ENCODE assay signal across 17 cellular contexts in genomic region chr21:44899768-44900558, GRCh38. TPM values are rescaled to one million over a fixed set of nuclear protein-coding genes. Genes with fewer than 3 reads are reported as not detected.
DNase-seq lines count a peak whose midpoint lies in the region; ATAC-seq, FAIRE-seq and TF ChIP-seq lines count a peak whose summit lies in the region.
"Had no signal": no experiment of that assay in that cellular context is flagged by ENCODE, and none has a peak within 500 bp of the region (broad histone marks: within the 10 kb centered on the region; RNA-seq: fewer than 3 reads in every experiment).

No MANE protein-coding gene starts in this region.

- H3K27ac ChIP-seq in kidney (ENCODE audit: low read depth in 2 of 2, low read length in 2 of 2): no peak overlapping the region
- H3K27ac ChIP-seq: C4-2B had no signal

- H3K4me3 Mint-ChIP-seq in stimulated activated naive B cell treated with anti-CD40 and anti-IgM and Interleukin-4, amounts not matched to agents 10 μg/mL and 1 μg/mL and 100 μg/mL, for 72 hours: no peak overlapping the region
- H3K4me3 Mint-ChIP-seq: H9 had no signal

- H3K27me3 Mint-ChIP-seq in stimulated activated naive B cell treated with anti-CD40 and anti-IgM and Interleukin-4, amounts not matched to agents 10 μg/mL and 1 μg/mL and 100 μg/mL, for 72 hours: no peaks in the 10 kb centered on the region

- H3K9me3 ChIP-seq in kidney (ENCODE audit: control insufficient read depth in 1 of 2, low read length in 2 of 2): no peaks in the 10 kb centered on the region
- H3K9me3 ChIP-seq: SK-N-SH had no signal

- H3K4me3 ChIP-seq in kidney (ENCODE audit: low read length in 2 of 2): no peak overlapping the region

- DNase-seq in cardiac septum (ENCODE audit: low spot score): peak; percentile 63
- no peak for DNase-seq in Right ventricle myocardium inferior (ENCODE audit: missing footprints)
- DNase-seq in NCI-H69 (lab: John Stamatoyannopoulos, UW): peak; percentile 60
- DNase-seq in kidney: peak; percentile 73
- no peak for DNase-seq in stimulated activated naive B cell treated with anti-CD40 and anti-IgM and Interleukin-4, amounts not matched to agents 10 μg/mL and 1 μg/mL and 100 μg/mL, for 72 hours
- no peak for DNase-seq in GM19238 (ENCODE audit: insufficient read length, low spot score)
- no peak for DNase-seq in HK-2 (ENCODE audit: unreplicated experiment)
- DNase-seq: DMS79 treated with DMSO at 0.1 percent for 48 hours, H9, NCI-H1105, NCI-H2081, NCI-H510A treated with DMSO at 0.1 percent for 48 hours, NCI-H82, OCI-M1, SHP77 treated with DMSO at 0.1 percent for 48 hours, SK-N-SH had no signal

- H3K4me1 ChIP-seq in kidney (ENCODE audit: control insufficient read depth in 1 of 2, insufficient read depth in 1 of 2, low read depth in 1 of 2, low read length in 2 of 2): peaks cover 0 to 7% of the 10 kb centered on the region in 2 donors

- no peak for ATAC-seq in Right ventricle myocardium inferior
- ATAC-seq in stimulated activated naive B cell treated with anti-CD40 and anti-IgM and Interleukin-4, amounts not matched to agents 10 μg/mL and 1 μg/mL and 100 μg/mL, for 72 hours (replicated peaks): no peak

- no peak for TF ChIP-seq CTCF in kidney (IDR thresholded peaks at IDR 0.05; ENCODE audit: borderline replicate concordance, extremely low read depth, insufficient read depth)

- peaks cover 61 to 70% of the 10 kb centered on the region in 2 donors for H3K36me3 Mint-ChIP-seq in stimulated activated naive B cell treated with anti-CD40 and anti-IgM and Interleukin-4, amounts not matched to agents 10 μg/mL and 1 μg/mL and 100 μg/mL, for 72 hours

- H3K9ac ChIP-seq in kidney (ENCODE audit: low read length in 2 of 2): no peak overlapping the region
- H3K9ac ChIP-seq: SK-N-SH had no signal

- FAIRE-seq in kidney (lab: Jason Lieb, UNC): no peak

- intact Hi-C loops in cardiac septum (cut with DNase I): no loop called here
- intact Hi-C loops in Right ventricle myocardium inferior (cut with DNase I): no loop called here
- intact Hi-C loops in kidney (cut with DNase I): no loop called here

- peaks cover 21 to 24% of the 10 kb centered on the region in 2 donors for H3K4me1 Mint-ChIP-seq in stimulated activated naive B cell treated with anti-CD40 and anti-IgM and Interleukin-4, amounts not matched to agents 10 μg/mL and 1 μg/mL and 100 μg/mL, for 72 hours

- H3K27ac Mint-ChIP-seq in stimulated activated naive B cell treated with anti-CD40 and anti-IgM and Interleukin-4, amounts not matched to agents 10 μg/mL and 1 μg/mL and 100 μg/mL, for 72 hours: peak overlapping the region; percentile 75
- H3K27ac Mint-ChIP-seq: H9 had no signal

- peaks cover 0 to 3% of the 10 kb centered on the region in 2 donors for H3K36me3 ChIP-seq in kidney (ENCODE audit: control insufficient read depth in 1 of 2, insufficient read depth in 2 of 2, low read length in 2 of 2)

- no peaks in the 10 kb centered on the region for H3K9me3 Mint-ChIP-seq in stimulated activated naive B cell treated with anti-CD40 and anti-IgM and Interleukin-4, amounts not matched to agents 10 μg/mL and 1 μg/mL and 100 μg/mL, for 72 hours
- H3K9me3 Mint-ChIP-seq: H9 had no signal

RNA-seq across cellular contexts. Expression of gene ITGB2, which starts 20.7 kb away (rescaled TPM):
- total RNA-seq in cardiac septum: 11.5 TPM
- 36.7 TPM for total RNA-seq in Right ventricle myocardium inferior
- total RNA-seq in kidney: 111 TPM
- polyA plus RNA-seq in kidney (ENCODE audit: insufficient read depth, low read depth, low replicate concordance): 9.5 TPM

RNA-seq across cellular contexts. Expression of gene PTTG1IP, which starts 26.5 kb away (rescaled TPM):
- total RNA-seq in cardiac septum: 194 TPM
- total RNA-seq in Right ventricle myocardium inferior: 160 TPM
- total RNA-seq in kidney: 378 TPM
- 187 TPM for polyA plus RNA-seq in kidney (ENCODE audit: insufficient read depth, low read depth, low replicate concordance)

RNA-seq across cellular contexts. Expression of gene SLX9, which starts 39.9 kb away (rescaled TPM):
- total RNA-seq in cardiac septum (35.8 TPM), Right ventricle myocardium inferior (66.5 TPM), kidney (27.1 TPM)
- 35.1 TPM for polyA plus RNA-seq in kidney (ENCODE audit: insufficient read depth, low read depth, low replicate concordance)

Comparison
In these comparisons a context has a peak if more than half of its experiments do, and no peak if none do; other contexts are left out.
1. DNase-seq: peak in cardiac septum (single experiment), NCI-H69 (single experiment) and kidney (single experiment); none in Right ventricle myocardium inferior (single experiment), stimulated activated naive B cell treated with anti-CD40 and anti-IgM and Interleukin-4, amounts not matched to agents 10 μg/mL and 1 μg/mL and 100 μg/mL, for 72 hours (single experiment), GM19238 (single experiment) and HK-2 (single experiment).